ENCODE assay signal across 8 cellular contexts in genomic region chr2:119407430-119408220, GRCh38. TPM values are rescaled to one million over a fixed set of nuclear protein-coding genes. Genes with fewer than 3 reads are reported as not detected.
A peak's percentile ranks its signal among the peaks of the same experiment; 100 is the strongest.
DNase-seq lines count a peak whose midpoint lies in the region; ATAC-seq and TF ChIP-seq lines count a peak whose summit lies in the region.

No MANE protein-coding gene starts in this region.

- ATAC-seq in left colon: peak; percentile 66
- ATAC-seq in GM19467 (IDR thresholded peaks at IDR 0.05; ENCODE audit: unreplicated experiment): no peak

- H3K4me3 ChIP-seq in AG10803 (ENCODE audit: low read length): no peak overlapping the region

- peak; percentile 84 for TF ChIP-seq CTCF in AG10803 (conservative IDR thresholded peaks at IDR 0.05; ENCODE audit: low read length)

- DNase-seq in AG10803 (ENCODE audit: low read depth) (peak; percentile 60), GM03348 (ENCODE audit: low spot score) (peak; percentile 84), HT-29 (ENCODE audit: low spot score) (peak; percentile 84), OCI-M1 (lab: John Stamatoyannopoulos, UW) (peak; percentile 73), left colon (no peak), stromal cell of bone marrow (ENCODE audit: low read depth) (peak; percentile 28)
- peak; percentile 2 for DNase-seq in central memory CD4-positive, alpha-beta T cell

- intact Hi-C loops in left colon (cut with DNase I, micrococcal nuclease): loop anchor here (2.0 to 10.0 kb wide), 3 partner anchors 67 to 247 kb away; no protein-coding TSS in a partner anchor

RNA-seq across cellular contexts. Expression of gene TMEM37, which starts 24.0 kb away (rescaled TPM):
- total RNA-seq in HT-29 (2014; rRNA removed; shearing (Covaris generic)): 0.70 and 2.1 TPM in 2 replicates
- 100 to 1,000 TPM in 1 of 2 donors, 10 to 100 TPM in 1; 71.8 to 119 TPM for total RNA-seq in left colon

RNA-seq across cellular contexts. Expression of gene DBI, which starts 40.8 kb away (rescaled TPM):
- total RNA-seq in HT-29 (2014; rRNA removed; shearing (Covaris generic)): 152 and 179 TPM in 2 replicates
- total RNA-seq in left colon: 100 to 1,000 TPM; 194 to 300 TPM

RNA-seq across cellular contexts. Expression of gene C2orf76, which starts 41.0 kb away (rescaled TPM):
- total RNA-seq in HT-29 (2014; rRNA removed; shearing (Covaris generic)): 0.25 and 2.8 TPM in 2 replicates
- total RNA-seq in left colon: 1 to 10 TPM; 5.3 to 6.8 TPM

Comparison
In these comparisons a context has a peak if more than half of its experiments do, and no peak if none do; other contexts are left out.
1. DNase-seq: peak in AG10803 (single experiment), GM03348 (single experiment), HT-29 (single experiment), OCI-M1 (single experiment), central memory CD4-positive, alpha-beta T cell (single experiment) and stromal cell of bone marrow (single experiment); none in left colon (0 of 2).
2. RNA of gene TMEM37, which starts 24.0 kb away (total RNA-seq): 71.8 to 119 TPM in left colon; 0.70 to 2.1 TPM in HT-29; every median in the first group is over 10 times any median in the second.